ENCODE assay signal across 7 cellular contexts in genomic region chr6:168168330-168168729, GRCh38.
DNase-seq lines count a peak whose midpoint lies in the region; ATAC-seq and TF ChIP-seq lines count a peak whose summit lies in the region.
"Not testable (repeated sequence)": the region's sequence is repeated elsewhere in the genome, so short reads cannot be mapped to it uniquely, and the experiment has no call there.

No MANE protein-coding gene starts in this region.

- not testable (repeated sequence) for H3K23ac ChIP-seq in H9 (ENCODE audit: insufficient read length, low read depth, low read length)

- peak overlapping the region; percentile 1 for H2BK12ac ChIP-seq in H9 (ENCODE audit: insufficient read length, low read depth, low read length)

- not testable (repeated sequence) for H4K20me1 ChIP-seq in H9 (ENCODE audit: control insufficient read depth, insufficient read depth, insufficient read length)

- CTCF ChIA-PET in activated CD4-positive, alpha-beta T cell treated with anti-CD3 and anti-CD28 coated beads for 36 hours (lab: Charles Lee), result interaction anchor here (0.6 kb wide), 1 partner anchor 50 kb away, joined by 3 read pairs; no protein-coding TSS in a partner anchor

- H3K27me3 ChIP-seq in H9 (ENCODE audit: insufficient read depth, low read length); esophagus muscularis mucosa: not testable (repeated sequence)

- not testable (repeated sequence) for H3K23me2 ChIP-seq in H9 (ENCODE audit: insufficient read length, low read depth, low read length, poor library complexity, severe bottlenecking)

- H3K14ac ChIP-seq in H9 (ENCODE audit: insufficient read depth, low read length), result not testable (repeated sequence)

- not testable (repeated sequence) for TF ChIP-seq CTCF in H9 (conservative IDR thresholded peaks at IDR 0.05); esophagus muscularis mucosa (IDR thresholded peaks at IDR 0.05); neural crest cell (conservative IDR thresholded peaks at IDR 0.05)

- not testable (repeated sequence) for H2AFZ ChIP-seq in H9 (ENCODE audit: low read length)

- H3K9me3 Mint-ChIP-seq in H9; activated CD4-positive, alpha-beta T cell treated with anti-CD3 and anti-CD28 coated beads for 36 hours (ENCODE audit: low read depth); activated T-helper 17 cell treated with anti-CD3 and anti-CD28 coated beads, Interleukin-2, amount 50 U/mL, for 72 hours; neural crest cell: not testable (repeated sequence)
- peaks cover 19% of the 10 kb centered on the region for H3K9me3 Mint-ChIP-seq in central memory CD8-positive, alpha-beta T cell
- peaks cover 11% of the 10 kb centered on the region in 2 donors for H3K9me3 Mint-ChIP-seq in stimulated activated naive B cell treated with anti-CD40 and anti-IgM and Interleukin-4, amounts not matched to agents 10 μg/mL and 1 μg/mL and 100 μg/mL, for 72 hours

- TF ChIP-seq EP300 in esophagus muscularis mucosa (IDR thresholded peaks at IDR 0.05), result not testable (repeated sequence)

- not testable (repeated sequence) for H3K36me3 ChIP-seq in esophagus muscularis mucosa

- H4K8ac ChIP-seq in H9 (replicated peaks; ENCODE audit: insufficient read length, low read depth, low read length), result not testable (repeated sequence)

- H4K5ac ChIP-seq in H9 (ENCODE audit: insufficient read length, low read depth, low read length), result not testable (repeated sequence)

- not testable (repeated sequence) for H2BK120ac ChIP-seq in H9 (ENCODE audit: low read depth, low read length, poor library complexity, severe bottlenecking)

- H3K27ac ChIP-seq in H9 (ENCODE audit: insufficient read length, low read depth, low read length); esophagus muscularis mucosa (replicated peaks in 1 of 4): not testable (repeated sequence)

- H3K79me2 ChIP-seq in H9 (ENCODE audit: insufficient read depth, low read length), result not testable (repeated sequence)

- H3K4me3 Mint-ChIP-seq in H9, result peak overlapping the region in 1 of 2 experiments; percentile 50; a peak in 2 of 5 replicates
- H3K4me3 Mint-ChIP-seq in activated CD4-positive, alpha-beta T cell treated with anti-CD3 and anti-CD28 coated beads for 36 hours; activated T-helper 17 cell treated with anti-CD3 and anti-CD28 coated beads, Interleukin-2, amount 50 U/mL, for 72 hours; neural crest cell; stimulated activated naive B cell treated with anti-CD40 and anti-IgM and Interleukin-4, amounts not matched to agents 10 μg/mL and 1 μg/mL and 100 μg/mL, for 72 hours: not testable (repeated sequence)
- peak overlapping the region; percentile 55 for H3K4me3 Mint-ChIP-seq in central memory CD8-positive, alpha-beta T cell

- TF ChIP-seq POLR2A in esophagus muscularis mucosa (IDR thresholded peaks at IDR 0.05; ENCODE audit: low read depth), result not testable (repeated sequence)

- H3K56ac ChIP-seq in H9 (ENCODE audit: insufficient read length, low read depth, low read length), result not testable (repeated sequence)

- H2BK5ac ChIP-seq in H9 (ENCODE audit: insufficient read length, low read length), result not testable (repeated sequence)

- not testable (repeated sequence) for H3K18ac ChIP-seq in H9 (ENCODE audit: insufficient read length, low read depth, low read length)

- peaks cover 37 to 42% of the 10 kb centered on the region in 2 experiments for H3K4me1 Mint-ChIP-seq in H9
- peaks cover 10% of the 10 kb centered on the region for H3K4me1 Mint-ChIP-seq in activated CD4-positive, alpha-beta T cell treated with anti-CD3 and anti-CD28 coated beads for 36 hours
- H3K4me1 Mint-ChIP-seq in activated T-helper 17 cell treated with anti-CD3 and anti-CD28 coated beads, Interleukin-2, amount 50 U/mL, for 72 hours; central memory CD8-positive, alpha-beta T cell; stimulated activated naive B cell treated with anti-CD40 and anti-IgM and Interleukin-4, amounts not matched to agents 10 μg/mL and 1 μg/mL and 100 μg/mL, for 72 hours: not testable (repeated sequence)
- peaks cover 13% of the 10 kb centered on the region for H3K4me1 Mint-ChIP-seq in neural crest cell

- ATAC-seq in activated CD4-positive, alpha-beta T cell treated with anti-CD3 and anti-CD28 coated beads for 36 hours; activated T-helper 17 cell treated with anti-CD3 and anti-CD28 coated beads, Interleukin-2, amount 50 U/mL, for 72 hours (replicated peaks); central memory CD8-positive, alpha-beta T cell (replicated peaks; ENCODE audit: extremely low read depth, poor library complexity, severe bottlenecking); stimulated activated naive B cell treated with anti-CD40 and anti-IgM and Interleukin-4, amounts not matched to agents 10 μg/mL and 1 μg/mL and 100 μg/mL, for 72 hours (replicated peaks): not testable (repeated sequence)

- not testable (repeated sequence) for H3T11ph ChIP-seq in H9 (ENCODE audit: low read length)

- intact Hi-C loops in activated CD4-positive, alpha-beta T cell treated with anti-CD3 and anti-CD28 coated beads for 36 hours (cut with DNase I, micrococcal nuclease); esophagus muscularis mucosa (cut with DNase I): not testable (repeated sequence)

- H3K79me1 ChIP-seq in H9 (ENCODE audit: insufficient read depth, low read depth, low read length, poor library complexity, severe bottlenecking), result not testable (repeated sequence)

- peaks cover 0 to 10% (median 0%) of the 10 kb centered on the region in 3 experiments; a peak in 4 of 7 replicates for H3K36me3 Mint-ChIP-seq in H9 (ENCODE audit: insufficient read depth in 1 of 3, low read depth in 3 of 3)
- not testable (repeated sequence) for H3K36me3 Mint-ChIP-seq in activated CD4-positive, alpha-beta T cell treated with anti-CD3 and anti-CD28 coated beads for 36 hours (ENCODE audit: low read depth); activated T-helper 17 cell treated with anti-CD3 and anti-CD28 coated beads, Interleukin-2, amount 50 U/mL, for 72 hours (ENCODE audit: low read depth); central memory CD8-positive, alpha-beta T cell (ENCODE audit: insufficient read depth); neural crest cell (ENCODE audit: low read depth); stimulated activated naive B cell treated with anti-CD40 and anti-IgM and Interleukin-4, amounts not matched to agents 10 μg/mL and 1 μg/mL and 100 μg/mL, for 72 hours

- DNase-seq in H9; activated CD4-positive, alpha-beta T cell treated with anti-CD3 and anti-CD28 coated beads for 36 hours; central memory CD8-positive, alpha-beta T cell (ENCODE audit: low spot score in 2 of 2); neural crest cell (ENCODE audit: low read depth, low spot score); stimulated activated naive B cell treated with anti-CD40 and anti-IgM and Interleukin-4, amounts not matched to agents 10 μg/mL and 1 μg/mL and 100 μg/mL, for 72 hours: not testable (repeated sequence)
- peak; percentile 10 for DNase-seq in esophagus muscularis mucosa (ENCODE audit: extremely low spot score)

- H2BK15ac ChIP-seq in H9 (ENCODE audit: low read depth, low read length), result not testable (repeated sequence)

- WGBS in H9 (ENCODE audit: extremely low coverage, insufficient read length, low lambda C conversion rate), result no CpG with 5 or more reads among the region's 13 CpGs
- WGBS in esophagus muscularis mucosa, result 92% methylated on average over 12 of the region's 13 CpGs

- POLR2A ChIA-PET in activated CD4-positive, alpha-beta T cell treated with anti-CD3 and anti-CD28 coated beads for 36 hours (lab: Charles Lee), result interaction anchor here (0.5 kb wide), 1 partner anchor 1218 kb away, joined by 3 read pairs; no protein-coding TSS in a partner anchor

- not testable (repeated sequence) for H2AK5ac ChIP-seq in H9 (ENCODE audit: insufficient read length, low read length)

- not testable (repeated sequence) for H3K4me2 ChIP-seq in H9 (ENCODE audit: insufficient read depth, insufficient read length, low read length)

- not testable (repeated sequence) for H3K9ac ChIP-seq in H9 (ENCODE audit: extremely low read depth, insufficient read length, low read length)

- H4K91ac ChIP-seq in H9 (ENCODE audit: insufficient read length, low read depth, low read length), result peak overlapping the region; percentile 17

- H2BK20ac ChIP-seq in H9 (ENCODE audit: low read depth, low read length, poor library complexity, severe bottlenecking), result not testable (repeated sequence)

- not testable (repeated sequence) for H3K9me3 ChIP-seq in H9 (ENCODE audit: control insufficient read depth, low read depth, low read length); esophagus muscularis mucosa

- not testable (repeated sequence) for H3K4me1 ChIP-seq in H9 (ENCODE audit: insufficient read depth, low read length); esophagus muscularis mucosa

- H3K27ac Mint-ChIP-seq in H9 (peak overlapping the region in 1 of 3 experiments; percentile 80; a peak in 2 of 7 replicates), neural crest cell (ENCODE audit: unreplicated experiment) (peak overlapping the region; percentile 24)
- peak overlapping the region; percentile 71 for H3K27ac Mint-ChIP-seq in activated CD4-positive, alpha-beta T cell treated with anti-CD3 and anti-CD28 coated beads for 36 hours
- H3K27ac Mint-ChIP-seq in activated T-helper 17 cell treated with anti-CD3 and anti-CD28 coated beads, Interleukin-2, amount 50 U/mL, for 72 hours, result peak overlapping the region; percentile 80
- H3K27ac Mint-ChIP-seq in central memory CD8-positive, alpha-beta T cell (ENCODE audit: low read depth), result peak overlapping the region; percentile 79
- peak overlapping the region; percentile 14 for H3K27ac Mint-ChIP-seq in stimulated activated naive B cell treated with anti-CD40 and anti-IgM and Interleukin-4, amounts not matched to agents 10 μg/mL and 1 μg/mL and 100 μg/mL, for 72 hours

- H3K4me3 ChIP-seq in esophagus muscularis mucosa, result not testable (repeated sequence)

- not testable (repeated sequence) for H3K27me3 Mint-ChIP-seq in H9 (ENCODE audit: low read depth); activated CD4-positive, alpha-beta T cell treated with anti-CD3 and anti-CD28 coated beads for 36 hours; activated T-helper 17 cell treated with anti-CD3 and anti-CD28 coated beads, Interleukin-2, amount 50 U/mL, for 72 hours; central memory CD8-positive, alpha-beta T cell; neural crest cell (ENCODE audit: low read depth); stimulated activated naive B cell treated with anti-CD40 and anti-IgM and Interleukin-4, amounts not matched to agents 10 μg/mL and 1 μg/mL and 100 μg/mL, for 72 hours

- H3K4ac ChIP-seq in H9 (ENCODE audit: low read depth, low read length), result not testable (repeated sequence)
